1 cellular context compared by ENCODE assay signal in the genomic region with DNA sequence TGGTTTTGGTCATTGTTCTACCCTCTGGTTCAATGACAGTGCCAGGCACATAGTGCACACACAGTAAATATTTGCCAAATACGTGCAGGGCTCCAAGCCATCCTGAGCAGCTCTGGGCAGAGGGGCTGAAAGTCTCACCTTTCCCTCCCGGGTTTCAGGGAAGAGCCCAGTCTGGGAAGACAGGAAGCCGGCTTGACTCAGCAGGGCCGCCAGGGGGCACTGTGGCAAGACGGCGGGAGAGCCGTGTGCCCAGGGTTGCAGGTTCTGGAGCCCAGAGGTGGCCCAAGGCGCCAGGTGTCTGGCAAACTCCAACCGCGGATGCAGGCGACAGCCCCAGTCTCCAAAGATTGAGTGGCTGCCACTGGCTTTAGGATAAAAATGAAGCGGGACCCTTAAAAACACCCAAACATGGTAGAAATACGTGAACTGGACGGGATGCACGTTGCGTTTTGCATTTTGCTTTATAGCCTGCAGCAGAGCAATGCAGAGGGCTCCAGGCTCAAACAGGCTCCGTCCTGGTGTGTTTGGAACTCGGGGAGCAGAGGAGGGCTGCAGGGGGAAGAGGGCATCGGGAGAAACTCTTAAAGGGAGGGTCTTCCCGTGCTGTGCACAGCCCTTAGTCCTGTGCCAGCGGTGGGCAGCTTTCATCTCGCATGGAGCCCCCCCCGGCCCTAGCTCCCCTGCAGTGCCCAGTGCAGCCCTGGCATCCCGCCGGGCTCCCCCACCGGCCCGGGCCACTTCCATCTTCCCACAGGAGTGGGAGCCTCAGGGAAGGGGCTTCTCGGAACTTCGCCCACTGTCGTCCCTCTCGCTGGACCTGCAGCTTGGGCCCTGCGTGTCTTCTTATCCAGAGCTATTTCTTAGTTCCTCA.
TF ChIP-seq lines count a peak whose summit lies in the region.

No MANE protein-coding gene starts in this region.

TF ChIP-seq in GM12878, 131 proteins besides CTCF, POLR2A, EP300 and RAD21:
- TF ChIP-seq SMC3 (IDR thresholded peaks at IDR 0.05; ENCODE audit: borderline replicate concordance, low read length) (0 out of 2 replicates have a peak, but pooled peaks have one; percentile 8), TARDBP (IDR thresholded peaks at IDR 0.05; ENCODE audit: borderline replicate concordance) (no peak), CREM (IDR thresholded peaks at IDR 0.05; ENCODE audit: low read depth) (no peak)
TF ChIP-seq in GM12878: peak in this region for 1.
